ENCODE assay signal across 8 cellular contexts in genomic region chr11:117232911-117233409, GRCh38. TPM values are rescaled to one million over a fixed set of nuclear protein-coding genes. Genes with fewer than 3 reads are reported as not detected.
DNase-seq lines count a peak whose midpoint lies in the region; ATAC-seq and TF ChIP-seq lines count a peak whose summit lies in the region.

No MANE protein-coding gene starts in this region.

- intact Hi-C loops in activated CD4-positive, alpha-beta T cell treated with anti-CD3 and anti-CD28 coated beads for 36 hours (cut with DNase I, micrococcal nuclease), result loop anchor here (1.0 to 10.0 kb wide), 13 partner anchors 89 to 1204 kb away; partner anchors contain the start of genes CEP164 (in 2 of the 2), PAFAH1B2 (in 2 of the 2), BUD13 (in 1 of the 2) and KMT2A (in 1 of the 2)
- intact Hi-C loops in natural killer cell (cut with micrococcal nuclease), result loop anchor here (5.0 kb wide), 2 partner anchors 94 to 461 kb away; partner anchors contain the start of genes BUD13 and CEP164

- CTCF ChIA-PET in activated CD4-positive, alpha-beta T cell treated with anti-CD3 and anti-CD28 coated beads for 36 hours (lab: Charles Lee), result interaction anchor here (0.7 to 1.6 kb wide), 3 partner anchors 11 to 458 kb away, joined by 4 to 7 read pairs (median 5); partner anchors contain the start of gene CEP164
- CTCF ChIA-PET in T-cell (lab: Charles Lee), result interaction anchor here (0.6 to 0.9 kb wide), 2 partner anchors 53 to 54 kb away, joined by 3 to 6 read pairs; partner anchors contain the start of gene SIDT2 (in 1 of the 2)

- POLR2A ChIA-PET in activated CD4-positive, alpha-beta T cell treated with anti-CD3 and anti-CD28 coated beads for 36 hours (lab: Charles Lee), result no interaction called here
- POLR2A ChIA-PET in T-cell (lab: Charles Lee), result interaction anchor here in 1 of 2 donors (0.6 kb wide), 1 partner anchor 505 kb away, joined by 5 read pairs; no protein-coding TSS in a partner anchor

- no peak for ATAC-seq in activated CD4-positive, alpha-beta T cell treated with anti-CD3 and anti-CD28 coated beads for 36 hours
- ATAC-seq in T-cell (replicated peaks in 1 of 4) (peak in 1 of 4 experiments; percentile 2), natural killer cell (peak in 1 of 3 donors; percentile 1), HG02973 (IDR thresholded peaks at IDR 0.05; ENCODE audit: unreplicated experiment) (no peak), HG02981 (IDR thresholded peaks at IDR 0.05; ENCODE audit: unreplicated experiment) (no peak)

- DNase-seq in activated CD4-positive, alpha-beta T cell treated with anti-CD3 and anti-CD28 coated beads for 36 hours, result peak; percentile 31
- DNase-seq in activated CD4-positive, alpha-beta T cell treated with anti-CD3 and anti-CD28 coated beads, Interleukin-2, amount 50 U/mL, for 1 hour, result no peak
- DNase-seq in T-cell (peak in 1 of 34 experiments; percentile 8), epithelial cell of esophagus (ENCODE audit: low read depth) (no peak), natural killer cell (peak; percentile 24), midbrain (lab: John Stamatoyannopoulos, UW) (no peak)

- no peaks in the 10 kb centered on the region for H3K27me3 Mint-ChIP-seq in activated CD4-positive, alpha-beta T cell treated with anti-CD3 and anti-CD28 coated beads for 36 hours
- H3K27me3 Mint-ChIP-seq in T-cell (no peaks in the 10 kb centered on the region), natural killer cell (ENCODE audit: low read depth in 2 of 2) (no peaks in the 10 kb centered on the region)

- TF ChIP-seq CTCF in epithelial cell of esophagus (IDR thresholded peaks at IDR 0.05; ENCODE audit: insufficient read depth, low read depth, low read length, missing control alignments) (no peak), natural killer cell (IDR thresholded peaks at IDR 0.05) (no peak)

- H3K36me3 Mint-ChIP-seq in activated CD4-positive, alpha-beta T cell treated with anti-CD3 and anti-CD28 coated beads for 36 hours (ENCODE audit: low read depth), result peaks cover 26% of the 10 kb centered on the region
- peaks cover 14% of the 10 kb centered on the region for H3K36me3 Mint-ChIP-seq in T-cell
- H3K36me3 Mint-ChIP-seq in natural killer cell, result no peaks in the 10 kb centered on the region

- no peaks in the 10 kb centered on the region for H3K9me3 Mint-ChIP-seq in activated CD4-positive, alpha-beta T cell treated with anti-CD3 and anti-CD28 coated beads for 36 hours (ENCODE audit: low read depth)
- H3K9me3 Mint-ChIP-seq in T-cell (no peaks in the 10 kb centered on the region), natural killer cell (no peaks in the 10 kb centered on the region)

- H3K4me1 Mint-ChIP-seq in activated CD4-positive, alpha-beta T cell treated with anti-CD3 and anti-CD28 coated beads for 36 hours, result peaks cover 33% of the 10 kb centered on the region
- peaks cover 46 to 59% (median 46%) of the 10 kb centered on the region in 3 donors for H3K4me1 Mint-ChIP-seq in T-cell
- peaks cover 40 to 53% of the 10 kb centered on the region in 2 donors for H3K4me1 Mint-ChIP-seq in natural killer cell

- H3K4me3 Mint-ChIP-seq in activated CD4-positive, alpha-beta T cell treated with anti-CD3 and anti-CD28 coated beads for 36 hours, result peak overlapping the region; percentile 87
- H3K4me3 Mint-ChIP-seq in T-cell (peak overlapping the region; percentile 81 to 96 (median 83)), natural killer cell (peak overlapping the region; percentile 90)

- H3K27ac Mint-ChIP-seq in activated CD4-positive, alpha-beta T cell treated with anti-CD3 and anti-CD28 coated beads for 36 hours, result peak overlapping the region; percentile 68
- H3K27ac Mint-ChIP-seq in T-cell (peak overlapping the region; percentile 87 to 91), natural killer cell (peak overlapping the region; percentile 93 to 99)

- peak overlapping the region; percentile 75 for H3K4me3 ChIP-seq in epithelial cell of esophagus (ENCODE audit: low read length)

RNA-seq across cellular contexts. Expression of gene RNF214, which starts 0.5 kb away (rescaled TPM):
- 10 to 100 TPM; 19.3 to 24.6 TPM for total RNA-seq in activated CD4-positive, alpha-beta T cell treated with anti-CD3 and anti-CD28 coated beads for 36 hours
- total RNA-seq in T-cell (10 to 100 TPM; 21.6 to 31.7 (median 30.5) TPM), natural killer cell (10 to 100 TPM; 13.7 to 20.7 (median 17.3) TPM)

RNA-seq across cellular contexts. Expression of gene PCSK7, which starts 1.1 kb away (rescaled TPM):
- 10 to 100 TPM; 95.0 to 96.2 TPM for total RNA-seq in activated CD4-positive, alpha-beta T cell treated with anti-CD3 and anti-CD28 coated beads for 36 hours
- total RNA-seq in T-cell, result 100 to 1,000 TPM; 300 to 368 (median 336) TPM
- total RNA-seq in natural killer cell, result 100 to 1,000 TPM; 397 to 471 (median 441) TPM

RNA-seq across cellular contexts. Expression of gene TAGLN, which starts 33.8 kb away (rescaled TPM):
- total RNA-seq in activated CD4-positive, alpha-beta T cell treated with anti-CD3 and anti-CD28 coated beads for 36 hours, result 1 to 10 TPM; 1.6 to 2.0 TPM
- total RNA-seq in T-cell, result 10 to 100 TPM in 4 of 5 donors, 1 to 10 TPM in 1; 8.5 to 19.7 (median 13.4) TPM
- 10 to 100 TPM in 1 of 3 donors, 1 to 10 TPM in 2; 8.2 to 18.0 (median 8.3) TPM for total RNA-seq in natural killer cell

RNA-seq across cellular contexts. Expression of gene SIDT2, which starts 54.4 kb away (rescaled TPM):
- total RNA-seq in activated CD4-positive, alpha-beta T cell treated with anti-CD3 and anti-CD28 coated beads for 36 hours, result 10 to 100 TPM; 21.5 to 23.7 TPM
- total RNA-seq in T-cell, result 100 to 1,000 TPM in 2 of 5 donors, 10 to 100 TPM in 3; 46.3 to 110 (median 59.5) TPM
- 100 to 1,000 TPM in 1 of 3 donors, 10 to 100 TPM in 2; 80.0 to 111 (median 82.0) TPM for total RNA-seq in natural killer cell

RNA-seq across cellular contexts. Expression of gene BACE1-AS, which starts 58.2 kb away (rescaled TPM):
- total RNA-seq in activated CD4-positive, alpha-beta T cell treated with anti-CD3 and anti-CD28 coated beads for 36 hours, result 1 to 10 TPM; 3.1 to 4.9 TPM
- 10 to 100 TPM in 3 of 5 donors, 1 to 10 TPM in 2; 4.5 to 11.3 (median 10.1) TPM for total RNA-seq in T-cell
- 1 to 10 TPM; 2.1 to 4.1 (median 2.4) TPM for total RNA-seq in natural killer cell

Comparison
In these comparisons a context has a peak if more than half of its experiments do, and no peak if none do; other contexts are left out.
1. DNase-seq: peak in activated CD4-positive, alpha-beta T cell treated with anti-CD3 and anti-CD28 coated beads for 36 hours (single experiment) and natural killer cell (single experiment); none in activated CD4-positive, alpha-beta T cell treated with anti-CD3 and anti-CD28 coated beads, Interleukin-2, amount 50 U/mL, for 1 hour (single experiment), epithelial cell of esophagus (single experiment) and midbrain (single experiment).
2. Peak in every context shown above with its lines, with median percentiles within 50 percentile points of each other: H3K27ac Mint-ChIP-seq and H3K4me3 Mint-ChIP-seq.